8 cellular contexts compared by ENCODE assay signal in genomic region chr6:37381579-37381978, GRCh38. TPM values are rescaled to one million over a fixed set of nuclear protein-coding genes. Genes with fewer than 3 reads are reported as not detected.
DNase-seq lines count a peak whose midpoint lies in the region; ATAC-seq and TF ChIP-seq lines count a peak whose summit lies in the region.

No MANE protein-coding gene starts in this region.

- H3F3A ChIP-seq in Loucy (ENCODE audit: low read depth): no peaks in the 10 kb centered on the region

- no peak overlapping the region for H3K9ac ChIP-seq in Loucy (ENCODE audit: low read depth, low read length, poor library complexity, severe bottlenecking)

- H3K79me2 ChIP-seq in Loucy (ENCODE audit: insufficient read depth, low read length): no peaks in the 10 kb centered on the region

- POLR2A ChIA-PET in AG04450 (lab: Yijun Ruan, JAX): no interaction called here

- no peak overlapping the region for H2AFZ ChIP-seq in Loucy (ENCODE audit: low read length)

- peaks cover 28% of the 10 kb centered on the region; the same call in 1 of the 2 replicates for H3K36me3 ChIP-seq in Loucy (ENCODE audit: insufficient read depth, low read length)

- no peaks in the 10 kb centered on the region for H3K9me2 ChIP-seq in Loucy (replicated peaks; ENCODE audit: low read depth, low read length)

- TF ChIP-seq CTCF in AG04450 (IDR thresholded peaks at IDR 0.05; ENCODE audit: low read depth, low read length): peak; percentile 60
- TF ChIP-seq CTCF in GM12872 (IDR thresholded peaks at IDR 0.05; ENCODE audit: insufficient read depth, low read depth, low read length): peak; percentile 75
- peak; percentile 78 for TF ChIP-seq CTCF in Loucy (conservative IDR thresholded peaks at IDR 0.05; ENCODE audit: low read length)
- peak; percentile 64 for TF ChIP-seq CTCF in cardiac fibroblast (IDR thresholded peaks at IDR 0.05; ENCODE audit: low read depth, low read length)

- ATAC-seq in left colon (peak; percentile 86), GM19395 (IDR thresholded peaks at IDR 0.05; ENCODE audit: unreplicated experiment) (no peak)

- no peak overlapping the region for H3K27ac ChIP-seq in AG04450 (ENCODE audit: low read depth, low read length)

- intact Hi-C loops in left colon (cut with DNase I, micrococcal nuclease): no loop called here

- CTCF ChIA-PET in AG04450 (lab: Charles Lee): interaction anchor here (0.6 to 2.8 kb wide), 6 partner anchors 8 to 311 kb away, joined by 3 to 9 read pairs (median 4); no protein-coding TSS in a partner anchor

- H3K27me3 ChIP-seq in AG04450 (ENCODE audit: control insufficient read depth, insufficient read depth, low read length) (no peaks in the 10 kb centered on the region), Loucy (ENCODE audit: insufficient read depth, low read length, poor library complexity, severe bottlenecking) (no peaks in the 10 kb centered on the region)

- H3K4me3 ChIP-seq in AG04450 (ENCODE audit: low read depth, low read length) (no peak overlapping the region), Loucy (ENCODE audit: low read length, poor library complexity, severe bottlenecking) (no peak overlapping the region), cardiac fibroblast (replicated peaks in 1 of 2; ENCODE audit: low read depth in 2 of 2, low read length in 2 of 2) (no peak overlapping the region)

- H3K4me1 ChIP-seq in Loucy (ENCODE audit: insufficient read depth, low read length, poor library complexity, severe bottlenecking): no peaks in the 10 kb centered on the region

- peak; percentile 21 for DNase-seq in AG04450 (ENCODE audit: low read depth, low spot score)
- DNase-seq in RPMI7951 (ENCODE audit: low read depth): peak; percentile 61
- peak; percentile 67 to 72 for DNase-seq in cardiac fibroblast (ENCODE audit: low read depth in 2 of 2)
- DNase-seq in left colon: peak in 1 of 2 donors; percentile 28
- no peak for DNase-seq in nucleus accumbens (lab: John Stamatoyannopoulos, UW)

- no peak overlapping the region for H3K4me2 ChIP-seq in Loucy (ENCODE audit: low read depth, low read length, poor library complexity, severe bottlenecking)

- H3K9me3 ChIP-seq in AG04450 (ENCODE audit: control insufficient read depth, insufficient read depth, low read length) (no peaks in the 10 kb centered on the region), Loucy (ENCODE audit: insufficient read depth, low read depth, low read length) (no peaks in the 10 kb centered on the region)

- H4K20me1 ChIP-seq in Loucy (ENCODE audit: insufficient read depth, low read length, poor library complexity, severe bottlenecking): no peaks in the 10 kb centered on the region

RNA-seq across cellular contexts. Expression of gene RNF8, which starts 27.8 kb away (rescaled TPM):
- 20.1 and 26.3 TPM in 2 replicates for polyA plus RNA-seq in AG04450 (2011; rRNA removed)
- polyA minus RNA-seq in AG04450 (2011; rRNA and poly(A)+ RNA removed): 10.2 and 11.7 TPM in 2 replicates
- 18.0 and 25.5 TPM in 2 replicates for total RNA-seq in RPMI7951 (2014; rRNA removed; shearing (Covaris generic))
- 10 to 100 TPM; 11.9 to 12.5 TPM for total RNA-seq in left colon

RNA-seq across cellular contexts. Expression of gene CMTR1, which starts 51.4 kb away (rescaled TPM):
- polyA plus RNA-seq in AG04450 (2011; rRNA removed): 25.1 and 26.8 TPM in 2 replicates
- polyA minus RNA-seq in AG04450 (2011; rRNA and poly(A)+ RNA removed): 26.1 and 30.3 TPM in 2 replicates
- 26.4 and 27.4 TPM in 2 replicates for total RNA-seq in RPMI7951 (2014; rRNA removed; shearing (Covaris generic))
- 10 to 100 TPM; 21.6 to 26.2 TPM for total RNA-seq in left colon

Comparison
In these comparisons a context has a peak if more than half of its experiments do, and no peak if none do; other contexts are left out.
1. DNase-seq: peak in AG04450 (single experiment), RPMI7951 (single experiment) and cardiac fibroblast (2 of 2); none in nucleus accumbens (0 of 56).
2. Peak in every context shown above with its lines, with median percentiles within 50 percentile points of each other: CTCF ChIP-seq.